ENCODE assay signal across 1 cellular context in the genomic region with DNA sequence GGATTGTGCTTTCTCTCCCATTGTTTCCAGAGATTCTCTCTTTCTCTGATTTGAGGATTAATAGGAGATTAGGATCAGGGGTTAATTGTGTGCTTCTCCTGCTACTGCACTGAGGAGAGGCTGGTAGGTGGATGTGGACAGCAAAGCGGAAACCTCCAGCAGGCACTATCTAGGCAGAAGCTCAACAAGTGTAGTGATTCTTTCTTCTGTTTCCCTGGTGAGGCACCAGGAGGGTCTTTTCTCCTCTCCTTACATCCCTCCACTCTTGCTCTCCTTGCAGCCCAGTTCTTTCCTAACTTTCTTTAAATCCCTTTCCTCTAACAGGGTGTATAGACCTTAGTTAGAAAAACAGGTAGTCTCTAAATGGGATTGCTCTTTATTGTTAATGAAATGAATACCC.
TF ChIP-seq lines count a peak whose summit lies in the region.

No MANE protein-coding gene starts in this region.

TF ChIP-seq in HepG2, 621 proteins besides CTCF, POLR2A, EP300 and RAD21 (continued from another document):
- no peak for TF ChIP-seq ARID4A (CRISPR knock-in tag; IDR thresholded peaks at IDR 0.05; ENCODE audit: borderline replicate concordance)
